ENCODE assay signal across 8 cellular contexts in genomic region chr7:150937848-150938561, GRCh38. TPM values are rescaled to one million over a fixed set of nuclear protein-coding genes. Genes with fewer than 3 reads are reported as not detected.
DNase-seq lines count a peak whose midpoint lies in the region; ATAC-seq and TF ChIP-seq lines count a peak whose summit lies in the region.

No MANE protein-coding gene starts in this region.

- no peaks in the 10 kb centered on the region for H3K36me3 Mint-ChIP-seq in activated naive CD8-positive, alpha-beta T cell treated with anti-CD3 and anti-CD28 coated beads for 36 hours

- H3K27ac Mint-ChIP-seq in activated naive CD8-positive, alpha-beta T cell treated with anti-CD3 and anti-CD28 coated beads for 36 hours, result no peak overlapping the region

- no peaks in the 10 kb centered on the region for H3K9me3 Mint-ChIP-seq in activated naive CD8-positive, alpha-beta T cell treated with anti-CD3 and anti-CD28 coated beads for 36 hours

- H3K4me1 Mint-ChIP-seq in activated naive CD8-positive, alpha-beta T cell treated with anti-CD3 and anti-CD28 coated beads for 36 hours, result peaks cover 34% of the 10 kb centered on the region

- H3K36me3 ChIP-seq in sigmoid colon, result no peaks in the 10 kb centered on the region

- H3K27me3 ChIP-seq in sigmoid colon, result no peaks in the 10 kb centered on the region

- TF ChIP-seq POLR2A in sigmoid colon (IDR thresholded peaks at IDR 0.05), result no peak

- TF ChIP-seq CTCF in sigmoid colon (IDR thresholded peaks at IDR 0.05), result no peak

- WGBS in sigmoid colon, 2 donors, result 23 to 24% methylated on average over 15 of the region's 15 CpGs

- H3K9me3 ChIP-seq in sigmoid colon, result no peaks in the 10 kb centered on the region

- H3K27ac ChIP-seq in sigmoid colon, result no peak overlapping the region

- peaks cover 0 to 31% (median 30%) of the 10 kb centered on the region in 4 donors for H3K4me1 ChIP-seq in sigmoid colon

- intact Hi-C loops in sigmoid colon (cut with DNase I), result no loop called here

- no peak overlapping the region for H3K4me3 ChIP-seq in sigmoid colon

- H3K4me3 Mint-ChIP-seq in activated naive CD8-positive, alpha-beta T cell treated with anti-CD3 and anti-CD28 coated beads for 36 hours, result peak overlapping the region; percentile 1

- ATAC-seq in HG02642 (IDR thresholded peaks at IDR 0.05; ENCODE audit: poor library complexity, unreplicated experiment) (no peak), HG02571 (IDR thresholded peaks at IDR 0.05; ENCODE audit: unreplicated experiment) (no peak)

- no peaks in the 10 kb centered on the region for H3K27me3 Mint-ChIP-seq in activated naive CD8-positive, alpha-beta T cell treated with anti-CD3 and anti-CD28 coated beads for 36 hours

- peak; percentile 84 for DNase-seq in ELF-1 (ENCODE audit: low read depth, low spot score)
- DNase-seq in NCI-H510A (lab: John Stamatoyannopoulos, UW), result peak; percentile 49
- peak; percentile 35 for DNase-seq in activated naive CD8-positive, alpha-beta T cell treated with anti-CD3 and anti-CD28 coated beads for 36 hours
- DNase-seq in sigmoid colon, result peak; percentile 67
- DNase-seq in NCI-H446 treated with DMSO at 0.1 percent for 48 hours (lab: John Stamatoyannopoulos, UW), result no peak
- no peak for DNase-seq in HuH-7.5 (ENCODE audit: low spot score)

- TF ChIP-seq EP300 in sigmoid colon (IDR thresholded peaks at IDR 0.05), result no peak

RNA-seq across cellular contexts. Expression of gene KCNH2, which starts 40.1 kb away (rescaled TPM):
- total RNA-seq in activated naive CD8-positive, alpha-beta T cell treated with anti-CD3 and anti-CD28 coated beads for 36 hours, result under 1 TPM; 0.22 to 0.45 TPM
- 100 to 1,000 TPM in 1 of 4 donors, 10 to 100 TPM in 3; 40.6 to 107 (median 85.2) TPM for total RNA-seq in sigmoid colon
- polyA plus RNA-seq in sigmoid colon, result 1 to 10 TPM in 2 of 3 donors, under 1 TPM in 1; 0.46 to 7.3 (median 1.2) TPM

RNA-seq across cellular contexts. Expression of gene NOS3, which starts 52.8 kb away (rescaled TPM):
- 1 to 10 TPM; 5.8 to 6.1 TPM for total RNA-seq in activated naive CD8-positive, alpha-beta T cell treated with anti-CD3 and anti-CD28 coated beads for 36 hours
- total RNA-seq in sigmoid colon, result 1 to 10 TPM; 1.3 to 7.2 (median 2.9) TPM
- 1 to 10 TPM in 2 of 3 donors, under 1 TPM in 1; 0.23 to 6.1 (median 1.2) TPM for polyA plus RNA-seq in sigmoid colon

Comparison
In these comparisons a context has a peak if more than half of its experiments do, and no peak if none do; other contexts are left out.
1. DNase-seq: peak in ELF-1 (single experiment), NCI-H510A (single experiment), activated naive CD8-positive, alpha-beta T cell treated with anti-CD3 and anti-CD28 coated beads for 36 hours (single experiment) and sigmoid colon (single experiment); none in NCI-H446 treated with DMSO at 0.1 percent for 48 hours (single experiment) and HuH-7.5 (single experiment).
2. RNA of gene KCNH2, which starts 40.1 kb away (total RNA-seq): 40.6 to 107 TPM in sigmoid colon; 0.22 to 0.45 TPM in activated naive CD8-positive, alpha-beta T cell treated with anti-CD3 and anti-CD28 coated beads for 36 hours; every median in the first group is over 10 times any median in the second.